8 cellular contexts compared by ENCODE assay signal in the genomic region with DNA sequence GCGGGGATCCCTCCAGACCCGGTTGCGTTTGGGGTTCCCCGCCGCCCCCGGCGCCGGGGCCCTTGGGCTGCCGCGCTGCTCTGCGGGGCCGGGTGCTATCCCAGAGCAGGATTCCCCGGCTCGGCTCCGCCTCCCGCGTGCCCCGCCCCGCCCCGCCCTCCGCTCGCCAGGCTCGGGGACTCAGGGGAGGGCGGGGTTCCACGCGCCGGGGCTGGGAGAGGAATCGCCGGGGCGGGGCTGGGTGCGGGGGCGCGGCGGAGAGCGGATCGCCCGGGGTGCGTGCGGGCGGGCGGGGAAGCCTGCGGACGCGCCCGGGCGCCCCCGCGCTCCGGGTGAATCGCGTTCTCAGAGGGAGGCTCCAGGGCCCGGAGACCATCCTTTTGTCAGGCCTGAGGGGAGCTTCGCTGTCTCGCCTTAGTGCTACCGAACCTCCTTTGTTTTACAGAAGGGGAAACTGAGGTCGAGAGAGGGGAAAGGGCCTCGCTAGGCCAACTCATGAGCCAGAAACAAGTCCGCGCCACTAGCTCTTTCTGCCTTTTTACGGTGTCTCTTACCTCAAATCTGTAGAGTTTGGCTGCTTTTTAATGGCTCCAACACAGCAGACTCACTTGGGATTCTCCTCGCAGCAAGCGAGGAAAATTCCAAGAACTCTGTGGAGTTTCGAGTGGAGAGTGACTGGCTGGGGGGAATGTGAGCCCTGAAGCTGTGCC. TPM values are rescaled to one million over a fixed set of nuclear protein-coding genes. Genes with fewer than 3 reads are reported as not detected.
DNase-seq lines count a peak whose midpoint lies in the region; TF ChIP-seq lines count a peak whose summit lies in the region.

A gene (minus strand): TSS at position 82 of the 710 bp plus-strand sequence. CDS start 260 bp downstream, outside the sequence.

- no peak within 1 kb of the TSS for H3K9ac ChIP-seq in liver (ENCODE audit: low read depth in 1 of 2, low read length in 2 of 2)

- H3K9me3 ChIP-seq in liver (ENCODE audit: control insufficient read depth in 4 of 4, low read length in 3 of 4): no peaks in the 10 kb centered on the region

- no peaks in the 10 kb centered on the region for H3K36me3 Mint-ChIP-seq in dendritic cell treated with granulocyte-macrophage colony-stimulating factor and Interleukin-4, amounts not matched to agents 40 ng/mL and 50 ng/mL, for 4 days (ENCODE audit: low read depth)

- H3K27me3 ChIP-seq in liver (ENCODE audit: control insufficient read depth in 4 of 4, insufficient read depth in 4 of 4, low read length in 3 of 4): peaks cover 0 to 11% (median 5%) of the 10 kb centered on the region in 4 donors

- H3K36me3 ChIP-seq in liver (ENCODE audit: control insufficient read depth in 4 of 4, insufficient read depth in 3 of 4, low read depth in 1 of 4, low read length in 3 of 4): no peaks in the 10 kb centered on the region

- WGBS in liver: 3% methylated on average over 63 of the region's 63 CpGs

- H3K27me3 Mint-ChIP-seq in dendritic cell treated with granulocyte-macrophage colony-stimulating factor and Interleukin-4, amounts not matched to agents 40 ng/mL and 50 ng/mL, for 4 days: peaks cover 68% of the 10 kb centered on the region

- TF ChIP-seq RAD21 in liver (IDR thresholded peaks at IDR 0.05): peak in 1 of 2 donors; percentile 3

- H3K4me1 Mint-ChIP-seq in dendritic cell treated with granulocyte-macrophage colony-stimulating factor and Interleukin-4, amounts not matched to agents 40 ng/mL and 50 ng/mL, for 4 days (ENCODE audit: low read depth): peaks cover 16% of the 10 kb centered on the region

- H3K4me3 Mint-ChIP-seq in dendritic cell treated with granulocyte-macrophage colony-stimulating factor and Interleukin-4, amounts not matched to agents 40 ng/mL and 50 ng/mL, for 4 days: peak within 1 kb of the TSS; percentile 82

- intact Hi-C loops in dendritic cell treated with granulocyte-macrophage colony-stimulating factor and Interleukin-4, amounts not matched to agents 40 ng/mL and 50 ng/mL, for 4 days (cut with micrococcal nuclease): loop anchor here (5.0 to 10.0 kb wide), 2 partner anchors 189 to 438 kb away; no protein-coding TSS in a partner anchor

- H3K4me3 ChIP-seq in liver (ENCODE audit: low read depth in 1 of 3, low read length in 3 of 3): peak within 1 kb of the TSS in 2 of 3 donors; percentile 41 to 72

- H3K27ac Mint-ChIP-seq in dendritic cell treated with granulocyte-macrophage colony-stimulating factor and Interleukin-4, amounts not matched to agents 40 ng/mL and 50 ng/mL, for 4 days: peak within 1 kb of the TSS; percentile 55

- no peak within 1 kb of the TSS for H3K27ac ChIP-seq in liver (ENCODE audit: low read depth in 1 of 2, low read length in 2 of 2)

- DNase-seq in ELR (ENCODE audit: low read depth) (peak; percentile 87), H4 (ENCODE audit: low spot score) (peak; percentile 21), NCI-H128 (lab: John Stamatoyannopoulos, UW; ENCODE audit: unreplicated experiment) (peak; percentile 14), NCI-H187 (lab: John Stamatoyannopoulos, UW) (no peak)
- DNase-seq in activated CD4-positive, alpha-beta T cell treated with anti-CD3 and anti-CD28 coated beads, Interleukin-2, amount 50 U/mL, for 1 hour: peak; percentile 61
- DNase-seq in stimulated activated CD4-positive, alpha-beta T cell treated with anti-CD3 and anti-CD28 coated beads, Interleukin-2, amount 100 ng/mL, for 4 hours (ENCODE audit: low read depth): peak; percentile 82

- TF ChIP-seq CTCF in liver (IDR thresholded peaks at IDR 0.05; ENCODE audit: low read depth, low read length, missing input control): no peak

- H3K9me3 Mint-ChIP-seq in dendritic cell treated with granulocyte-macrophage colony-stimulating factor and Interleukin-4, amounts not matched to agents 40 ng/mL and 50 ng/mL, for 4 days: no peaks in the 10 kb centered on the region

- peaks cover 4 to 17% (median 8%) of the 10 kb centered on the region in 4 donors for H3K4me1 ChIP-seq in liver (ENCODE audit: control insufficient read depth in 4 of 4, insufficient read depth in 4 of 4, low read length in 3 of 4)

TF ChIP-seq in liver, 16 proteins besides CTCF, POLR2A, EP300 and RAD21:
- TF ChIP-seq, protein P1, sequence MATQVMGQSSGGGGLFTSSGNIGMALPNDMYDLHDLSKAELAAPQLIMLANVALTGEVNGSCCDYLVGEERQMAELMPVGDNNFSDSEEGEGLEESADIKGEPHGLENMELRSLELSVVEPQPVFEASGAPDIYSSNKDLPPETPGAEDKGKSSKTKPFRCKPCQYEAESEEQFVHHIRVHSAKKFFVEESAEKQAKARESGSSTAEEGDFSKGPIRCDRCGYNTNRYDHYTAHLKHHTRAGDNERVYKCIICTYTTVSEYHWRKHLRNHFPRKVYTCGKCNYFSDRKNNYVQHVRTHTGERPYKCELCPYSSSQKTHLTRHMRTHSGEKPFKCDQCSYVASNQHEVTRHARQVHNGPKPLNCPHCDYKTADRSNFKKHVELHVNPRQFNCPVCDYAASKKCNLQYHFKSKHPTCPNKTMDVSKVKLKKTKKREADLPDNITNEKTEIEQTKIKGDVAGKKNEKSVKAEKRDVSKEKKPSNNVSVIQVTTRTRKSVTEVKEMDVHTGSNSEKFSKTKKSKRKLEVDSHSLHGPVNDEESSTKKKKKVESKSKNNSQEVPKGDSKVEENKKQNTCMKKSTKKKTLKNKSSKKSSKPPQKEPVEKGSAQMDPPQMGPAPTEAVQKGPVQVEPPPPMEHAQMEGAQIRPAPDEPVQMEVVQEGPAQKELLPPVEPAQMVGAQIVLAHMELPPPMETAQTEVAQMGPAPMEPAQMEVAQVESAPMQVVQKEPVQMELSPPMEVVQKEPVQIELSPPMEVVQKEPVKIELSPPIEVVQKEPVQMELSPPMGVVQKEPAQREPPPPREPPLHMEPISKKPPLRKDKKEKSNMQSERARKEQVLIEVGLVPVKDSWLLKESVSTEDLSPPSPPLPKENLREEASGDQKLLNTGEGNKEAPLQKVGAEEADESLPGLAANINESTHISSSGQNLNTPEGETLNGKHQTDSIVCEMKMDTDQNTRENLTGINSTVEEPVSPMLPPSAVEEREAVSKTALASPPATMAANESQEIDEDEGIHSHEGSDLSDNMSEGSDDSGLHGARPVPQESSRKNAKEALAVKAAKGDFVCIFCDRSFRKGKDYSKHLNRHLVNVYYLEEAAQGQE (IDR thresholded peaks at IDR 0.05): no peak
- TF ChIP-seq EGR1 (IDR thresholded peaks at IDR 0.05; ENCODE audit: low read depth in 2 of 2): peak in 1 of 2 donors; percentile 18
- TF ChIP-seq YY1 (IDR thresholded peaks at IDR 0.05): no peak
- no peak for TF ChIP-seq TAF1 (conservative IDR thresholded peaks at IDR 0.05)

RNA-seq across cellular contexts. Expression of the gene that starts here (rescaled TPM):
- 8.3 and 9.2 TPM in 2 replicates for total RNA-seq in H4 (2014; rRNA removed; shearing (Covaris generic))
- 1 to 10 TPM in 1 of 2 donors, under 1 TPM in 1; 0.08 to 3.7 TPM for total RNA-seq in liver
- under 1 TPM in 1 of 2 donors, not detected in 1; 0.07 TPM for polyA plus RNA-seq in liver

Comparison
In these comparisons a context has a peak if more than half of its experiments do, and no peak if none do; other contexts are left out.
1. DNase-seq: peak in ELR (single experiment), H4 (single experiment), NCI-H128 (single experiment), activated CD4-positive, alpha-beta T cell treated with anti-CD3 and anti-CD28 coated beads, Interleukin-2, amount 50 U/mL, for 1 hour (single experiment) and stimulated activated CD4-positive, alpha-beta T cell treated with anti-CD3 and anti-CD28 coated beads, Interleukin-2, amount 100 ng/mL, for 4 hours (single experiment); none in NCI-H187 (0 of 2).